In genomic region chr20:15099130-15099529, GRCh38 we compare ENCODE assay signal across 11 cellular contexts.
"Had no signal": no experiment of that assay in that cellular context is flagged by ENCODE, and none has a peak within 500 bp of the region (broad histone marks: within the 10 kb centered on the region; RNA-seq: fewer than 3 reads in every experiment).

No MANE protein-coding gene starts in this region.

- H3K4me3 ChIP-seq: GM23248, GM23338, HAP-1 had no signal

- H3K9ac ChIP-seq: GM23248 had no signal

- H3K27ac ChIP-seq: GM23248 had no signal

- ATAC-seq: GM23338, HCT116 had no signal

- H3K9me3 ChIP-seq: HAP-1 had no signal

- DNase-seq: GM23248, GOT3, H7, H9, HCEC 1CT, HFFc6 had no signal

- H3K36me3 ChIP-seq: HAP-1 had no signal

- FAIRE-seq: H1, H54 had no signal

- H3K4me2 ChIP-seq: GM23338 had no signal

- H3K4me1 ChIP-seq: HAP-1 had no signal

- H2AFZ ChIP-seq: GM23248, GM23338 had no signal
